ENCODE assay signal across 38 cellular contexts in genomic region chrX:50684871-50685270, GRCh38.
"Had no signal": no experiment of that assay in that cellular context is flagged by ENCODE, and none has a peak within 500 bp of the region (broad histone marks: within the 10 kb centered on the region; RNA-seq: fewer than 3 reads in every experiment).

No MANE protein-coding gene starts in this region.

- H3K4me1 ChIP-seq: adrenal gland had no signal

- H3K27ac Mint-ChIP-seq: activated B cell treated with CpG ODN at 0.5 μM for 24 hours; activated CD4-positive, alpha-beta memory T cell treated with anti-CD3 and anti-CD28 coated beads for 36 hours; activated CD4-positive, alpha-beta T cell treated with anti-CD3 and anti-CD28 coated beads, Interleukin-2, amount 10 ng/mL, durations not matched to agents 24 days and 14 days; activated CD8-positive, alpha-beta T cell treated with anti-CD3 and anti-CD28 coated beads for 36 hours; activated naive CD4-positive, alpha-beta T cell treated with anti-CD3 and anti-CD28 coated beads for 36 hours; activated naive CD4-positive, alpha-beta T cell treated with anti-CD3 and anti-CD28 coated beads, Interleukin-2, amount 50 U/mL, for 72 hours; activated naive CD8-positive, alpha-beta T cell treated with anti-CD3 and anti-CD28 coated beads for 36 hours; activated T-cell treated with anti-CD3 and anti-CD28 coated beads, Interleukin-2, amount 50 U/mL, for 72 hours; activated T-helper 1 cell treated with anti-CD3 and anti-CD28 coated beads, Interleukin-12 subunit alpha, Interleukin-12 subunit beta, Interleukin-2, Interleukin-4 antibody, amounts not matched to agents 30 ng/mL and 10 ng/mL and 1 ng/mL, durations not matched to agents 14 hours and 24 hours and 36 hours; activated T-helper 17 cell treated with anti-CD3 and anti-CD28 coated beads, Interleukin-2, amount 50 U/mL, for 72 hours; brain; T-helper 1 cell treated with Interleukin-12 subunit alpha and Interleukin-12 subunit beta and Interleukin-4 antibody, amounts not matched to agents 30 μg/mL and 1 μg/mL, for 36 hours; T-helper 2 cell treated with Interferon-gamma antibody and Interleukin-4, amounts not matched to agents 5 μg/mL and 100 μg/mL, for 36 hours had no signal

- H3K4me3 Mint-ChIP-seq: activated B cell treated with CpG ODN at 0.5 μM for 24 hours; activated CD4-positive, alpha-beta memory T cell treated with anti-CD3 and anti-CD28 coated beads for 36 hours; activated CD4-positive, alpha-beta T cell treated with anti-CD3 and anti-CD28 coated beads, Interleukin-2, amount 10 ng/mL, durations not matched to agents 24 days and 14 days; activated CD8-positive, alpha-beta T cell treated with anti-CD3 and anti-CD28 coated beads for 36 hours; activated naive CD4-positive, alpha-beta T cell treated with anti-CD3 and anti-CD28 coated beads for 36 hours; activated naive CD8-positive, alpha-beta T cell treated with anti-CD3 and anti-CD28 coated beads for 36 hours; activated T-cell treated with anti-CD3 and anti-CD28 coated beads, Interleukin-2, amount 50 U/mL, for 4 hours; activated T-cell treated with anti-CD3 and anti-CD28 coated beads, Interleukin-2, amount 50 U/mL, for 72 hours; activated T-helper 1 cell treated with anti-CD3 and anti-CD28 coated beads, Interleukin-12 subunit alpha, Interleukin-12 subunit beta, Interleukin-2, Interleukin-4 antibody, amounts not matched to agents 30 ng/mL and 10 ng/mL and 1 ng/mL, durations not matched to agents 14 hours and 24 hours and 36 hours; activated T-helper 17 cell treated with anti-CD3 and anti-CD28 coated beads, Interleukin-2, amount 50 U/mL, for 72 hours; brain; central memory CD8-positive, alpha-beta T cell; T-helper 1 cell treated with Interleukin-12 subunit alpha and Interleukin-12 subunit beta and Interleukin-4 antibody, amounts not matched to agents 30 μg/mL and 1 μg/mL, for 36 hours; T-helper 2 cell treated with Interferon-gamma antibody and Interleukin-4, amounts not matched to agents 5 μg/mL and 100 μg/mL, for 36 hours had no signal

- H3K4me3 ChIP-seq: adrenal gland, cardiac muscle cell had no signal

- H3K9me3 Mint-ChIP-seq: activated B cell treated with CpG ODN at 0.5 μM for 24 hours; activated CD4-positive, alpha-beta memory T cell treated with anti-CD3 and anti-CD28 coated beads for 36 hours; activated CD4-positive, alpha-beta T cell treated with anti-CD3 and anti-CD28 coated beads, Interleukin-2, amount 10 ng/mL, durations not matched to agents 24 days and 14 days; activated CD8-positive, alpha-beta T cell treated with anti-CD3 and anti-CD28 coated beads for 36 hours; activated naive CD4-positive, alpha-beta T cell treated with anti-CD3 and anti-CD28 coated beads for 36 hours; activated naive CD4-positive, alpha-beta T cell treated with anti-CD3 and anti-CD28 coated beads, Interleukin-2, amount 50 U/mL, for 72 hours; activated naive CD8-positive, alpha-beta T cell treated with anti-CD3 and anti-CD28 coated beads for 36 hours; activated T-cell treated with anti-CD3 and anti-CD28 coated beads, Interleukin-2, amount 50 U/mL, for 4 hours; activated T-cell treated with anti-CD3 and anti-CD28 coated beads, Interleukin-2, amount 50 U/mL, for 72 hours; activated T-helper 1 cell treated with anti-CD3 and anti-CD28 coated beads, Interleukin-12 subunit alpha, Interleukin-12 subunit beta, Interleukin-2, Interleukin-4 antibody, amounts not matched to agents 30 ng/mL and 10 ng/mL and 1 ng/mL, durations not matched to agents 14 hours and 24 hours and 36 hours; activated T-helper 17 cell treated with anti-CD3 and anti-CD28 coated beads, Interleukin-2, amount 50 U/mL, for 72 hours; brain; central memory CD8-positive, alpha-beta T cell; T-helper 1 cell treated with Interleukin-12 subunit alpha and Interleukin-12 subunit beta and Interleukin-4 antibody, amounts not matched to agents 30 μg/mL and 1 μg/mL, for 36 hours; T-helper 2 cell treated with Interferon-gamma antibody and Interleukin-4, amounts not matched to agents 5 μg/mL and 100 μg/mL, for 36 hours had no signal

- DNase-seq: activated B cell treated with CpG ODN at 0.5 μM for 24 hours; activated CD4-positive, alpha-beta memory T cell treated with anti-CD3 and anti-CD28 coated beads for 36 hours; activated CD4-positive, alpha-beta T cell treated with anti-CD3 and anti-CD28 coated beads for 4 hours; activated CD4-positive, alpha-beta T cell treated with anti-CD3 and anti-CD28 coated beads, Interleukin-2, amount 10 ng/mL, durations not matched to agents 24 days and 14 days; activated CD4-positive, alpha-beta T cell treated with anti-CD3 and anti-CD28 coated beads, Interleukin-2, amount 50 U/mL, for 1 hour; activated CD4-positive, alpha-beta T cell treated with anti-CD3 and anti-CD28 coated beads, Interleukin-2, amount 50 U/mL, for 4 hours; activated CD4-positive, CD25-positive, alpha-beta regulatory T cell treated with anti-CD3 and anti-CD28 coated beads, Interleukin-2, amount 50 U/mL, for 72 hours; activated CD8-positive, alpha-beta memory T cell treated with anti-CD3 and anti-CD28 coated beads, Interleukin-2, amount 50 U/mL, for 4 hours; activated CD8-positive, alpha-beta T cell treated with anti-CD3 and anti-CD28 coated beads for 36 hours; activated effector memory CD4-positive, alpha-beta T cell treated with anti-CD3 and anti-CD28 coated beads, Interleukin-2, amount 50 U/mL, for 16 hours; activated gamma-delta T cell treated with Interleukin-2 at 50 U/mL for 16 hours; activated naive CD4-positive, alpha-beta T cell; activated naive CD4-positive, alpha-beta T cell treated with anti-CD3 and anti-CD28 coated beads for 36 hours; activated naive CD4-positive, alpha-beta T cell treated with anti-CD3 and anti-CD28 coated beads, Interleukin-2, amount 50 U/mL, for 16 hours; activated naive CD8-positive, alpha-beta T cell treated with anti-CD3 and anti-CD28 coated beads for 36 hours; activated T-cell treated with anti-CD3 and anti-CD28 coated beads for 4 hours; activated T-cell treated with anti-CD3 and anti-CD28 coated beads, Interleukin-2, amount 50 U/mL, for 1 hour; activated T-cell treated with anti-CD3 and anti-CD28 coated beads, Interleukin-2, amount 50 U/mL, for 4 hours; activated T-cell treated with anti-CD3 and anti-CD28 coated beads, Interleukin-2, amount 50 U/mL, for 72 hours; adrenal gland; amniotic stem cell; aorta; caudate nucleus; cerebellar nuclear complex; T-helper 1 cell; T-helper 2 cell; T-helper 9 cell had no signal

- H3K9me3 ChIP-seq: adrenal gland had no signal

- H3K27ac ChIP-seq: adrenal gland, cardiac muscle cell, VCaP had no signal

- H3K27me3 Mint-ChIP-seq: activated B cell treated with CpG ODN at 0.5 μM for 24 hours; activated CD4-positive, alpha-beta T cell treated with anti-CD3 and anti-CD28 coated beads, Interleukin-2, amount 10 ng/mL, durations not matched to agents 24 days and 14 days; activated naive CD8-positive, alpha-beta T cell treated with anti-CD3 and anti-CD28 coated beads for 36 hours; activated T-helper 17 cell treated with anti-CD3 and anti-CD28 coated beads, Interleukin-2, amount 50 U/mL, for 72 hours; brain; central memory CD8-positive, alpha-beta T cell had no signal

- H3K4me1 Mint-ChIP-seq: activated B cell treated with CpG ODN at 0.5 μM for 24 hours; activated CD4-positive, alpha-beta T cell treated with anti-CD3 and anti-CD28 coated beads, Interleukin-2, amount 10 ng/mL, durations not matched to agents 24 days and 14 days; activated naive CD8-positive, alpha-beta T cell treated with anti-CD3 and anti-CD28 coated beads for 36 hours; activated T-helper 17 cell treated with anti-CD3 and anti-CD28 coated beads, Interleukin-2, amount 50 U/mL, for 72 hours; brain; central memory CD8-positive, alpha-beta T cell had no signal

- ATAC-seq: activated CD8-positive, alpha-beta T cell treated with anti-CD3 and anti-CD28 coated beads for 36 hours; activated naive CD4-positive, alpha-beta T cell treated with anti-CD3 and anti-CD28 coated beads, Interleukin-2, amount 50 U/mL, for 72 hours; activated T-cell treated with anti-CD3 and anti-CD28 coated beads, Interleukin-2, amount 50 U/mL, for 4 hours; activated T-cell treated with anti-CD3 and anti-CD28 coated beads, Interleukin-2, amount 50 U/mL, for 72 hours; activated T-helper 17 cell treated with anti-CD3 and anti-CD28 coated beads, Interleukin-2, amount 50 U/mL, for 72 hours had no signal

- H3K36me3 Mint-ChIP-seq: activated CD4-positive, alpha-beta memory T cell treated with anti-CD3 and anti-CD28 coated beads for 36 hours; activated naive CD4-positive, alpha-beta T cell treated with anti-CD3 and anti-CD28 coated beads, Interleukin-2, amount 50 U/mL, for 72 hours; activated naive CD8-positive, alpha-beta T cell treated with anti-CD3 and anti-CD28 coated beads for 36 hours; brain had no signal

- FAIRE-seq: bronchial epithelial cell, TTC549 had no signal

- H3K36me3 ChIP-seq: adrenal gland, cardiac muscle cell had no signal

- H3K27me3 ChIP-seq: cardiac muscle cell had no signal
